1 cellular context compared by ENCODE assay signal in the genomic region with DNA sequence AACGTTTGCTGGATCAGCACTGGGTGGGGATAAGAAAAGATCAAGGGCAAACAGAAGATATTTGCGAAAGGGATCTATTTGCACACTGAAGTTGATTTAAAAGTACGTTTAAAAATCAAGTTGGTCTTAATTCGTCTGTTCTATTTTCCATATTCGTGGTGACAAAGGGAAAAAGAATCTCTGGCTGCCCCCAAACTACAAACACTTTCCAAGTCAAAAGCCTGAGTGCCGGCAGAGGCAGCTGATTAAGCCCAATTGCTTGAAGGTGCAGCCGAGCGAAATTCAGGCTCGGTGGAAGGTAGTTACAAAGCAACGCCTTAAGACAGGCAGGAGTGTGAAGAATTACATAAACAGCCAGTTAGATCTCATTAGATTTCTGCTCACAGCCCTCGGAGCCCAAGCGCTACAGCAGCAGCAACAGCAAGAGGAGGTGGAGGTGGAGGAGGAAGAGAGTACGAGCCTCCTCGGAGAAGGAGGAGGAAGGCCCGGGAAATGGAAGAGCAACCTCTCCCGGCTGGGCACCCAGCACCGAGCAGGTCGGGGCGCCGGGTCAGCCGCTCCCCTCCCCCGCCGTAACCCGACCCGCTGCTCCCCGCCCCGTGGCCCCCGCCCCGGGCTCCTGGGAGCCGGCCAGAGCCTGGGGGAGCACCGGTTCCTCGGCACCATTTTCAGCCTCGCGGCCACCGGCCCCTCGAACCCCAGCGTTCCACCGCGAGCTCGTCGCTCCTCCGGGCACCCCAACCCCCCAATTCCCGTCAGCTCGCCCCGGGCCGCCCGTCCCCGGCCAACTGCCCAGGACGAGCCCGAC.
TF ChIP-seq lines count a peak whose summit lies in the region.

No MANE protein-coding gene starts in this region.

TF ChIP-seq in HepG2, 621 proteins besides CTCF, POLR2A, EP300 and RAD21 (continued from another document and continues in another):
- TF ChIP-seq, protein P1, sequence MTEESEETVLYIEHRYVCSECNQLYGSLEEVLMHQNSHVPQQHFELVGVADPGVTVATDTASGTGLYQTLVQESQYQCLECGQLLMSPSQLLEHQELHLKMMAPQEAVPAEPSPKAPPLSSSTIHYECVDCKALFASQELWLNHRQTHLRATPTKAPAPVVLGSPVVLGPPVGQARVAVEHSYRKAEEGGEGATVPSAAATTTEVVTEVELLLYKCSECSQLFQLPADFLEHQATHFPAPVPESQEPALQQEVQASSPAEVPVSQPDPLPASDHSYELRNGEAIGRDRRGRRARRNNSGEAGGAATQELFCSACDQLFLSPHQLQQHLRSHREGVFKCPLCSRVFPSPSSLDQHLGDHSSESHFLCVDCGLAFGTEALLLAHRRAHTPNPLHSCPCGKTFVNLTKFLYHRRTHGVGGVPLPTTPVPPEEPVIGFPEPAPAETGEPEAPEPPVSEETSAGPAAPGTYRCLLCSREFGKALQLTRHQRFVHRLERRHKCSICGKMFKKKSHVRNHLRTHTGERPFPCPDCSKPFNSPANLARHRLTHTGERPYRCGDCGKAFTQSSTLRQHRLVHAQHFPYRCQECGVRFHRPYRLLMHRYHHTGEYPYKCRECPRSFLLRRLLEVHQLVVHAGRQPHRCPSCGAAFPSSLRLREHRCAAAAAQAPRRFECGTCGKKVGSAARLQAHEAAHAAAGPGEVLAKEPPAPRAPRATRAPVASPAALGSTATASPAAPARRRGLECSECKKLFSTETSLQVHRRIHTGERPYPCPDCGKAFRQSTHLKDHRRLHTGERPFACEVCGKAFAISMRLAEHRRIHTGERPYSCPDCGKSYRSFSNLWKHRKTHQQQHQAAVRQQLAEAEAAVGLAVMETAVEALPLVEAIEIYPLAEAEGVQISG (CRISPR knock-in tag; IDR thresholded peaks at IDR 0.05), result no peak
- peak; percentile 44; the same call in 1 of the 2 replicates for TF ChIP-seq TCF7 (IDR thresholded peaks at IDR 0.05; ENCODE audit: low read depth)
- TF ChIP-seq, protein P2, sequence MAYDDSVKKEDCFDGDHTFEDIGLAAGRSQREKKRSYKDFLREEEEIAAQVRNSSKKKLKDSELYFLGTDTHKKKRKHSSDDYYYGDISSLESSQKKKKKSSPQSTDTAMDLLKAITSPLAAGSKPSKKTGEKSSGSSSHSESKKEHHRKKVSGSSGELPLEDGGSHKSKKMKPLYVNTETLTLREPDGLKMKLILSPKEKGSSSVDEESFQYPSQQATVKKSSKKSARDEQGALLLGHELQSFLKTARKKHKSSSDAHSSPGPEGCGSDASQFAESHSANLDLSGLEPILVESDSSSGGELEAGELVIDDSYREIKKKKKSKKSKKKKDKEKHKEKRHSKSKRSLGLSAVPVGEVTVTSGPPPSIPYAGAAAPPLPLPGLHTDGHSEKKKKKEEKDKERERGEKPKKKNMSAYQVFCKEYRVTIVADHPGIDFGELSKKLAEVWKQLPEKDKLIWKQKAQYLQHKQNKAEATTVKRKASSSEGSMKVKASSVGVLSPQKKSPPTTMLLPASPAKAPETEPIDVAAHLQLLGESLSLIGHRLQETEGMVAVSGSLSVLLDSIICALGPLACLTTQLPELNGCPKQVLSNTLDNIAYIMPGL (CRISPR knock-in tag; IDR thresholded peaks at IDR 0.05; ENCODE audit: borderline replicate concordance in 1 of 2, low read depth in 1 of 2), result peak in 1 of 2 experiments; percentile 41; a peak in 2 of 4 replicates
- no peak for TF ChIP-seq HCFC1 (IDR thresholded peaks at IDR 0.05; ENCODE audit: low read depth, low read length)
- TF ChIP-seq, protein P3, sequence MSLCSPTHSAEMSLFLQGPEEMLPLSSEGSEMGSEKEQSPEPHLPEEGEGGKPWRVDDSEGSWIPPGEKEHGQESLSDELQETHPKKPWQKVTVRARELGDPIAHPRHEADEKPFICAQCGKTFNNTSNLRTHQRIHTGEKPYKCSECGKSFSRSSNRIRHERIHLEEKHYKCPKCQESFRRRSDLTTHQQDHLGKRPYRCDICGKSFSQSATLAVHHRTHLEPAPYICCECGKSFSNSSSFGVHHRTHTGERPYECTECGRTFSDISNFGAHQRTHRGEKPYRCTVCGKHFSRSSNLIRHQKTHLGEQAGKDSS (CRISPR knock-in tag; IDR thresholded peaks at IDR 0.05; ENCODE audit: borderline replicate concordance, low read depth), result 0 out of 2 replicates have a peak, but pooled peaks have one; percentile 36
- TF ChIP-seq, protein P4, sequence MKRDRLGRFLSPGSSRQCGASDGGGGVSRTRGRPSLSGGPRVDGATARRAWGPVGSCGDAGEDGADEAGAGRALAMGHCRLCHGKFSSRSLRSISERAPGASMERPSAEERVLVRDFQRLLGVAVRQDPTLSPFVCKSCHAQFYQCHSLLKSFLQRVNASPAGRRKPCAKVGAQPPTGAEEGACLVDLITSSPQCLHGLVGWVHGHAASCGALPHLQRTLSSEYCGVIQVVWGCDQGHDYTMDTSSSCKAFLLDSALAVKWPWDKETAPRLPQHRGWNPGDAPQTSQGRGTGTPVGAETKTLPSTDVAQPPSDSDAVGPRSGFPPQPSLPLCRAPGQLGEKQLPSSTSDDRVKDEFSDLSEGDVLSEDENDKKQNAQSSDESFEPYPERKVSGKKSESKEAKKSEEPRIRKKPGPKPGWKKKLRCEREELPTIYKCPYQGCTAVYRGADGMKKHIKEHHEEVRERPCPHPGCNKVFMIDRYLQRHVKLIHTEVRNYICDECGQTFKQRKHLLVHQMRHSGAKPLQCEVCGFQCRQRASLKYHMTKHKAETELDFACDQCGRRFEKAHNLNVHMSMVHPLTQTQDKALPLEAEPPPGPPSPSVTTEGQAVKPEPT (CRISPR knock-in tag; IDR thresholded peaks at IDR 0.05; ENCODE audit: low read depth), result no peak
- TF ChIP-seq ISL2 (CRISPR knock-in tag; IDR thresholded peaks at IDR 0.05), result peak; percentile 56; the same call in 1 of the 2 replicates
- peak; percentile 89; the same call in 1 of the 2 replicates for TF ChIP-seq ZNF605 (CRISPR knock-in tag; IDR thresholded peaks at IDR 0.05)
- TF ChIP-seq, protein P5, sequence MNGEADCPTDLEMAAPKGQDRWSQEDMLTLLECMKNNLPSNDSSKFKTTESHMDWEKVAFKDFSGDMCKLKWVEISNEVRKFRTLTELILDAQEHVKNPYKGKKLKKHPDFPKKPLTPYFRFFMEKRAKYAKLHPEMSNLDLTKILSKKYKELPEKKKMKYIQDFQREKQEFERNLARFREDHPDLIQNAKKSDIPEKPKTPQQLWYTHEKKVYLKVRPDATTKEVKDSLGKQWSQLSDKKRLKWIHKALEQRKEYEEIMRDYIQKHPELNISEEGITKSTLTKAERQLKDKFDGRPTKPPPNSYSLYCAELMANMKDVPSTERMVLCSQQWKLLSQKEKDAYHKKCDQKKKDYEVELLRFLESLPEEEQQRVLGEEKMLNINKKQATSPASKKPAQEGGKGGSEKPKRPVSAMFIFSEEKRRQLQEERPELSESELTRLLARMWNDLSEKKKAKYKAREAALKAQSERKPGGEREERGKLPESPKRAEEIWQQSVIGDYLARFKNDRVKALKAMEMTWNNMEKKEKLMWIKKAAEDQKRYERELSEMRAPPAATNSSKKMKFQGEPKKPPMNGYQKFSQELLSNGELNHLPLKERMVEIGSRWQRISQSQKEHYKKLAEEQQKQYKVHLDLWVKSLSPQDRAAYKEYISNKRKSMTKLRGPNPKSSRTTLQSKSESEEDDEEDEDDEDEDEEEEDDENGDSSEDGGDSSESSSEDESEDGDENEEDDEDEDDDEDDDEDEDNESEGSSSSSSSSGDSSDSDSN (CRISPR knock-in tag; IDR thresholded peaks at IDR 0.05), result peak; percentile 4; the same call in 1 of the 2 replicates
- TF ChIP-seq GATAD1 (CRISPR knock-in tag; IDR thresholded peaks at IDR 0.05), result 0 out of 2 replicates have a peak, but pooled peaks have one; percentile 13
- no peak for TF ChIP-seq ZNF224 (CRISPR knock-in tag; IDR thresholded peaks at IDR 0.05)
- TF ChIP-seq, protein P6, sequence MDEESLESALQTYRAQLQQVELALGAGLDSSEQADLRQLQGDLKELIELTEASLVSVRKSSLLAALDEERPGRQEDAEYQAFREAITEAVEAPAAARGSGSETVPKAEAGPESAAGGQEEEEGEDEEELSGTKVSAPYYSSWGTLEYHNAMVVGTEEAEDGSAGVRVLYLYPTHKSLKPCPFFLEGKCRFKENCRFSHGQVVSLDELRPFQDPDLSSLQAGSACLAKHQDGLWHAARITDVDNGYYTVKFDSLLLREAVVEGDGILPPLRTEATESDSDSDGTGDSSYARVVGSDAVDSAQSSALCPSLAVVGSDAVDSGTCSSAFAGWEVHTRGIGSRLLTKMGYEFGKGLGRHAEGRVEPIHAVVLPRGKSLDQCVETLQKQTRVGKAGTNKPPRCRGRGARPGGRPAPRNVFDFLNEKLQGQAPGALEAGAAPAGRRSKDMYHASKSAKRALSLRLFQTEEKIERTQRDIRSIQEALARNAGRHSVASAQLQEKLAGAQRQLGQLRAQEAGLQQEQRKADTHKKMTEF (CRISPR knock-in tag; IDR thresholded peaks at IDR 0.05), result 0 out of 2 replicates have a peak, but pooled peaks have one; percentile 37
- TF ChIP-seq MAF1 (CRISPR knock-in tag; IDR thresholded peaks at IDR 0.05; ENCODE audit: borderline replicate concordance), result 0 out of 2 replicates have a peak, but pooled peaks have one; percentile 50
- TF ChIP-seq RBM39 (IDR thresholded peaks at IDR 0.05; ENCODE audit: low read depth, low read length, poor library complexity, severe bottlenecking), result peak; percentile 21
- TF ChIP-seq, protein P7, sequence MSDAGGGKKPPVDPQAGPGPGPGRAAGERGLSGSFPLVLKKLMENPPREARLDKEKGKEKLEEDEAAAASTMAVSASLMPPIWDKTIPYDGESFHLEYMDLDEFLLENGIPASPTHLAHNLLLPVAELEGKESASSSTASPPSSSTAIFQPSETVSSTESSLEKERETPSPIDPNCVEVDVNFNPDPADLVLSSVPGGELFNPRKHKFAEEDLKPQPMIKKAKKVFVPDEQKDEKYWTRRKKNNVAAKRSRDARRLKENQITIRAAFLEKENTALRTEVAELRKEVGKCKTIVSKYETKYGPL (CRISPR knock-in tag; IDR thresholded peaks at IDR 0.05), result no peak
- TF ChIP-seq, protein P8, sequence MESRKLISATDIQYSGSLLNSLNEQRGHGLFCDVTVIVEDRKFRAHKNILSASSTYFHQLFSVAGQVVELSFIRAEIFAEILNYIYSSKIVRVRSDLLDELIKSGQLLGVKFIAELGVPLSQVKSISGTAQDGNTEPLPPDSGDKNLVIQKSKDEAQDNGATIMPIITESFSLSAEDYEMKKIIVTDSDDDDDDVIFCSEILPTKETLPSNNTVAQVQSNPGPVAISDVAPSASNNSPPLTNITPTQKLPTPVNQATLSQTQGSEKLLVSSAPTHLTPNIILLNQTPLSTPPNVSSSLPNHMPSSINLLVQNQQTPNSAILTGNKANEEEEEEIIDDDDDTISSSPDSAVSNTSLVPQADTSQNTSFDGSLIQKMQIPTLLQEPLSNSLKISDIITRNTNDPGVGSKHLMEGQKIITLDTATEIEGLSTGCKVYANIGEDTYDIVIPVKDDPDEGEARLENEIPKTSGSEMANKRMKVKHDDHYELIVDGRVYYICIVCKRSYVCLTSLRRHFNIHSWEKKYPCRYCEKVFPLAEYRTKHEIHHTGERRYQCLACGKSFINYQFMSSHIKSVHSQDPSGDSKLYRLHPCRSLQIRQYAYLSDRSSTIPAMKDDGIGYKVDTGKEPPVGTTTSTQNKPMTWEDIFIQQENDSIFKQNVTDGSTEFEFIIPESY (CRISPR knock-in tag; IDR thresholded peaks at IDR 0.05), result no peak
- TF ChIP-seq, protein P9, sequence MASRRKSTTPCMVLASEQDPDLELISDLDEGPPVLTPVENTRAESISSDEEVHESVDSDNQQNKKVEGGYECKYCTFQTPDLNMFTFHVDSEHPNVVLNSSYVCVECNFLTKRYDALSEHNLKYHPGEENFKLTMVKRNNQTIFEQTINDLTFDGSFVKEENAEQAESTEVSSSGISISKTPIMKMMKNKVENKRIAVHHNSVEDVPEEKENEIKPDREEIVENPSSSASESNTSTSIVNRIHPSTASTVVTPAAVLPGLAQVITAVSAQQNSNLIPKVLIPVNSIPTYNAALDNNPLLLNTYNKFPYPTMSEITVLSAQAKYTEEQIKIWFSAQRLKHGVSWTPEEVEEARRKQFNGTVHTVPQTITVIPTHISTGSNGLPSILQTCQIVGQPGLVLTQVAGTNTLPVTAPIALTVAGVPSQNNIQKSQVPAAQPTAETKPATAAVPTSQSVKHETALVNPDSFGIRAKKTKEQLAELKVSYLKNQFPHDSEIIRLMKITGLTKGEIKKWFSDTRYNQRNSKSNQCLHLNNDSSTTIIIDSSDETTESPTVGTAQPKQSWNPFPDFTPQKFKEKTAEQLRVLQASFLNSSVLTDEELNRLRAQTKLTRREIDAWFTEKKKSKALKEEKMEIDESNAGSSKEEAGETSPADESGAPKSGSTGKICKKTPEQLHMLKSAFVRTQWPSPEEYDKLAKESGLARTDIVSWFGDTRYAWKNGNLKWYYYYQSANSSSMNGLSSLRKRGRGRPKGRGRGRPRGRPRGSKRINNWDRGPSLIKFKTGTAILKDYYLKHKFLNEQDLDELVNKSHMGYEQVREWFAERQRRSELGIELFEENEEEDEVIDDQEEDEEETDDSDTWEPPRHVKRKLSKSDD (CRISPR knock-in tag; IDR thresholded peaks at IDR 0.05; ENCODE audit: low read depth), result no peak
- TF ChIP-seq, protein P10, sequence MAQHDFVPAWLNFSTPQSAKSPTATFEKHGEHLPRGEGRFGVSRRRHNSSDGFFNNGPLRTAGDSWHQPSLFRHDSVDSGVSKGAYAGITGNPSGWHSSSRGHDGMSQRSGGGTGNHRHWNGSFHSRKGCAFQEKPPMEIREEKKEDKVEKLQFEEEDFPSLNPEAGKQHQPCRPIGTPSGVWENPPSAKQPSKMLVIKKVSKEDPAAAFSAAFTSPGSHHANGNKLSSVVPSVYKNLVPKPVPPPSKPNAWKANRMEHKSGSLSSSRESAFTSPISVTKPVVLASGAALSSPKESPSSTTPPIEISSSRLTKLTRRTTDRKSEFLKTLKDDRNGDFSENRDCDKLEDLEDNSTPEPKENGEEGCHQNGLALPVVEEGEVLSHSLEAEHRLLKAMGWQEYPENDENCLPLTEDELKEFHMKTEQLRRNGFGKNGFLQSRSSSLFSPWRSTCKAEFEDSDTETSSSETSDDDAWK (CRISPR knock-in tag; IDR thresholded peaks at IDR 0.05), result no peak
- TF ChIP-seq, protein P11, sequence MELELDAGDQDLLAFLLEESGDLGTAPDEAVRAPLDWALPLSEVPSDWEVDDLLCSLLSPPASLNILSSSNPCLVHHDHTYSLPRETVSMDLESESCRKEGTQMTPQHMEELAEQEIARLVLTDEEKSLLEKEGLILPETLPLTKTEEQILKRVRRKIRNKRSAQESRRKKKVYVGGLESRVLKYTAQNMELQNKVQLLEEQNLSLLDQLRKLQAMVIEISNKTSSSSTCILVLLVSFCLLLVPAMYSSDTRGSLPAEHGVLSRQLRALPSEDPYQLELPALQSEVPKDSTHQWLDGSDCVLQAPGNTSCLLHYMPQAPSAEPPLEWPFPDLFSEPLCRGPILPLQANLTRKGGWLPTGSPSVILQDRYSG (CRISPR knock-in tag; IDR thresholded peaks at IDR 0.05), result no peak
- TF ChIP-seq IRF2 (CRISPR knock-in tag; IDR thresholded peaks at IDR 0.05), result no peak
- peak; percentile 38; the same call in 1 of the 2 replicates for TF ChIP-seq BCL6 (CRISPR knock-in tag; IDR thresholded peaks at IDR 0.05)
- no peak; the same call in 1 of the 2 replicates for TF ChIP-seq ZNF747 (CRISPR knock-in tag; IDR thresholded peaks at IDR 0.05; ENCODE audit: borderline replicate concordance)
- no peak for TF ChIP-seq ZNF616 (CRISPR knock-in tag; IDR thresholded peaks at IDR 0.05; ENCODE audit: low read depth)
- no peak for TF ChIP-seq KDM4B (CRISPR knock-in tag; IDR thresholded peaks at IDR 0.05)
